In genomic region chr1:67339623-67340343, GRCh38 we compare ENCODE assay signal across 1 cellular context.
TF ChIP-seq lines count a peak whose summit lies in the region.

No MANE protein-coding gene starts in this region.

TF ChIP-seq in HCT116, 20 proteins besides CTCF, POLR2A, EP300 and RAD21 (continued from another document):
- TF ChIP-seq, protein P1, sequence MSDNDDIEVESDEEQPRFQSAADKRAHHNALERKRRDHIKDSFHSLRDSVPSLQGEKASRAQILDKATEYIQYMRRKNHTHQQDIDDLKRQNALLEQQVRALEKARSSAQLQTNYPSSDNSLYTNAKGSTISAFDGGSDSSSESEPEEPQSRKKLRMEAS (IDR thresholded peaks at IDR 0.05), result no peak
- no peak for TF ChIP-seq SP1 (IDR thresholded peaks at IDR 0.05; ENCODE audit: low read depth)
- no peak for TF ChIP-seq YY1 (IDR thresholded peaks at IDR 0.05; ENCODE audit: extremely low read depth, insufficient replicate concordance, low read depth, low read length)
- no peak for TF ChIP-seq EZH2phosphoT487 (IDR thresholded peaks at IDR 0.05; ENCODE audit: borderline replicate concordance)
- TF ChIP-seq REST (IDR thresholded peaks at IDR 0.05; ENCODE audit: low read depth), result no peak
- TF ChIP-seq EGR1 (IDR thresholded peaks at IDR 0.05; ENCODE audit: low read depth), result no peak
